In genomic region chr4:93157984-93158383, GRCh38 we compare ENCODE assay signal across 1 cellular context.
TF ChIP-seq lines count a peak whose summit lies in the region.

No MANE protein-coding gene starts in this region.

TF ChIP-seq in GM12878, 131 proteins besides CTCF, POLR2A, EP300 and RAD21:
- TF ChIP-seq ASH2L (IDR thresholded peaks at IDR 0.05; ENCODE audit: borderline replicate concordance, low read depth) (no peak), HDAC2 (IDR thresholded peaks at IDR 0.05) (no peak), USF1 (IDR thresholded peaks at IDR 0.05; ENCODE audit: borderline replicate concordance, extremely low read length, insufficient read depth, low read depth, low read length) (no peak), HSF1 (IDR thresholded peaks at IDR 0.05; ENCODE audit: low read depth, low read length) (no peak), CHD1 (IDR thresholded peaks at IDR 0.05; ENCODE audit: low read depth, low read length) (no peak), CBX5 (IDR thresholded peaks at IDR 0.05; ENCODE audit: low read depth) (no peak), RELB (IDR thresholded peaks at IDR 0.05; ENCODE audit: low read depth) (no peak)
